In genomic region chr10:10332786-10333185, GRCh38 we compare ENCODE assay signal across 21 cellular contexts.
"Had no signal": no experiment of that assay in that cellular context is flagged by ENCODE, and none has a peak within 500 bp of the region (broad histone marks: within the 10 kb centered on the region; RNA-seq: fewer than 3 reads in every experiment).

No MANE protein-coding gene starts in this region.

- H3K4me1 ChIP-seq: gastrocnemius medialis, tibial nerve, uterus had no signal

- H3K27me3 ChIP-seq: gastrocnemius medialis, tibial nerve, uterus had no signal

- ATAC-seq: esophagus mucosa; gastrocnemius medialis; stimulated activated naive CD8-positive, alpha-beta T cell treated with anti-CD3 and anti-CD28 coated beads, Interleukin-15, Interleukin-2, amounts not matched to agents 100 U/mL and 50 U/mL, for 24 hours had no signal

- H3K4me3 ChIP-seq: gastrocnemius medialis, lung, tibial nerve, uterus had no signal

- H3K9me3 ChIP-seq: gastrocnemius medialis, tibial nerve, uterus had no signal

- H3K27ac ChIP-seq: gastrocnemius medialis, tibial nerve, uterus had no signal

- H3K4me1 Mint-ChIP-seq: activated naive CD4-positive, alpha-beta T cell treated with anti-CD3 and anti-CD28 coated beads, Interleukin-2, amount 10 ng/mL, durations not matched to agents 7 days and 5 days; nephron progenitor cell had no signal

- H3K36me3 Mint-ChIP-seq: activated naive CD4-positive, alpha-beta T cell treated with anti-CD3 and anti-CD28 coated beads, Interleukin-2, amount 10 ng/mL, durations not matched to agents 7 days and 5 days had no signal

- H3K27ac Mint-ChIP-seq: activated naive CD4-positive, alpha-beta T cell treated with anti-CD3 and anti-CD28 coated beads, Interleukin-2, amount 10 ng/mL, durations not matched to agents 7 days and 5 days; nephron progenitor cell had no signal

- DNase-seq: activated CD4-positive, alpha-beta T cell treated with anti-CD3 and anti-CD28 coated beads, Interleukin-2, amount 50 U/mL, for 1 hour; activated CD4-positive, CD25-positive, alpha-beta regulatory T cell treated with anti-CD3 and anti-CD28 coated beads, Interleukin-2, amount 50 U/mL, for 72 hours; activated CD8-positive, alpha-beta memory T cell treated with anti-CD3 and anti-CD28 coated beads for 24 hours; activated CD8-positive, alpha-beta memory T cell treated with anti-CD3 and anti-CD28 coated beads, Interleukin-2, amount 50 U/mL, for 48 hours; activated effector memory CD4-positive, alpha-beta T cell treated with Interleukin-2 at 50 U/mL for 16 hours; activated naive CD4-positive, alpha-beta T cell treated with anti-CD3 and anti-CD28 coated beads, Interleukin-2, amount 10 ng/mL, durations not matched to agents 7 days and 5 days; activated T-cell treated with anti-CD3 and anti-CD28 coated beads, Interleukin-2, amount 50 U/mL, for 48 hours; aorta; cerebellar nuclear complex; effector CD4-positive, alpha-beta T cell; gastrocnemius medialis; head of caudate nucleus; midbrain; nephron progenitor cell; stimulated activated CD4-positive, alpha-beta T cell treated with anti-CD3 and anti-CD28 coated beads, Interleukin-2, amount 100 ng/mL, for 24 hours; stimulated activated naive CD8-positive, alpha-beta T cell treated with anti-CD3 and anti-CD28 coated beads, Interleukin-15, Interleukin-2, amounts not matched to agents 100 U/mL and 50 U/mL, for 24 hours; substantia nigra; uterus had no signal

- H3K4me3 Mint-ChIP-seq: activated naive CD4-positive, alpha-beta T cell treated with anti-CD3 and anti-CD28 coated beads, Interleukin-2, amount 10 ng/mL, durations not matched to agents 7 days and 5 days; nephron progenitor cell had no signal

- H3K36me3 ChIP-seq: gastrocnemius medialis, tibial nerve, uterus had no signal

- H3K9me3 Mint-ChIP-seq: activated naive CD4-positive, alpha-beta T cell treated with anti-CD3 and anti-CD28 coated beads, Interleukin-2, amount 10 ng/mL, durations not matched to agents 7 days and 5 days; nephron progenitor cell had no signal
